19 cellular contexts compared by ENCODE assay signal in the genomic region with DNA sequence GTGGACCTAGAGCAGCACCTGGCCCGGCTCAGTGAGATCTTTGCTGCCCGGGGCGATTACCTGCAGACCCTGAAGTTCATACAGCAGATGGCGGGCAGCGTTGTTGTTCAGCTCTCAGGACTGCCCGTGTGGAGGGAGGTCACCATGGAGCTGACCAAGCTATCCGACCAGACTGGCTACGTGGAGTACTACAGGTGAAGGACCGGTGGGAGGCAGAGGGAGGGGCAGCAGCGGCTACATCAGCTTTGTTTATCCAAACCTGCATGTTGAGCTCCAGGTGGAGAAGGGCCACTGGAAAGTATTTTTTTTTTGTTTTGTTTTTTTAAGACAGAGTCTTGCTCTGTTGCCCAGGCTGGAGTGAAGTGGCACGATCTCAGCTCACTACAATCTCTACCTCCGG. TPM values are rescaled to one million over a fixed set of nuclear protein-coding genes. Genes with fewer than 3 reads are reported as not detected.
DNase-seq lines count a peak whose midpoint lies in the region; ATAC-seq, FAIRE-seq and TF ChIP-seq lines count a peak whose summit lies in the region.
"Had no signal": no experiment of that assay in that cellular context is flagged by ENCODE, and none has a peak within 500 bp of the region (broad histone marks: within the 10 kb centered on the region; RNA-seq: fewer than 3 reads in every experiment).

No MANE protein-coding gene starts in this region.

- TF ChIP-seq CTCF in RWPE2 (IDR thresholded peaks at IDR 0.05; ENCODE audit: poor library complexity, severe bottlenecking) = no peak
- TF ChIP-seq CTCF in endothelial cell (IDR thresholded peaks at IDR 0.05; ENCODE audit: unreplicated experiment) = no peak

- ATAC-seq in RWPE2 (ENCODE audit: low read depth) = no peak
- ATAC-seq in GM18907 (IDR thresholded peaks at IDR 0.05; ENCODE audit: unreplicated experiment) = no peak
- ATAC-seq: CD8-positive, alpha-beta T cell; GM12878 had no signal

- no peak overlapping the region for H3K4me3 Mint-ChIP-seq in dendritic cell treated with granulocyte-macrophage colony-stimulating factor and Interleukin-4, amounts not matched to agents 40 ng/mL and 50 ng/mL, for 4 days
- no peak overlapping the region for H3K4me3 Mint-ChIP-seq in endothelial cell (ENCODE audit: unreplicated experiment)
- H3K4me3 Mint-ChIP-seq: B cell; CD8-positive, alpha-beta T cell had no signal

- no peaks in the 10 kb centered on the region for H3K9me3 Mint-ChIP-seq in dendritic cell treated with granulocyte-macrophage colony-stimulating factor and Interleukin-4, amounts not matched to agents 40 ng/mL and 50 ng/mL, for 4 days
- no peaks in the 10 kb centered on the region for H3K9me3 Mint-ChIP-seq in endothelial cell (ENCODE audit: unreplicated experiment)
- H3K9me3 Mint-ChIP-seq: CD8-positive, alpha-beta T cell had no signal

- H3K36me3 ChIP-seq in RWPE2 (ENCODE audit: low read depth) = no peaks in the 10 kb centered on the region
- H3K36me3 ChIP-seq: HAP-1 had no signal

- H3K27ac ChIP-seq in RWPE2 (ENCODE audit: poor library complexity, severe bottlenecking) (no peak overlapping the region), substantia nigra (ENCODE audit: low read depth, low read length, poor library complexity, severe bottlenecking) (peak overlapping the region; percentile 99)
- H3K27ac ChIP-seq: BLaER1 treated with 17β-estradiol and CSF1 and Interleukin-3, amounts not matched to agents 10 nM and 100 nM; HL-60 had no signal

- peak overlapping the region; percentile 58 for H3K27ac Mint-ChIP-seq in dendritic cell treated with granulocyte-macrophage colony-stimulating factor and Interleukin-4, amounts not matched to agents 40 ng/mL and 50 ng/mL, for 4 days
- H3K27ac Mint-ChIP-seq in endothelial cell (ENCODE audit: unreplicated experiment) = no peak overlapping the region
- H3K27ac Mint-ChIP-seq: B cell; CD8-positive, alpha-beta T cell had no signal

- no peaks in the 10 kb centered on the region for H3K27me3 Mint-ChIP-seq in dendritic cell treated with granulocyte-macrophage colony-stimulating factor and Interleukin-4, amounts not matched to agents 40 ng/mL and 50 ng/mL, for 4 days
- H3K27me3 Mint-ChIP-seq in endothelial cell (ENCODE audit: unreplicated experiment) = peaks cover 4% of the 10 kb centered on the region
- H3K27me3 Mint-ChIP-seq: B cell had no signal

- no peaks in the 10 kb centered on the region for H3K9me3 ChIP-seq in RWPE2 (ENCODE audit: severe bottlenecking)
- H3K9me3 ChIP-seq: BLaER1 treated with 17β-estradiol and CSF1 and Interleukin-3, amounts not matched to agents 10 nM and 100 nM; HAP-1 had no signal

- H3K4me1 Mint-ChIP-seq in dendritic cell treated with granulocyte-macrophage colony-stimulating factor and Interleukin-4, amounts not matched to agents 40 ng/mL and 50 ng/mL, for 4 days (ENCODE audit: low read depth) = peaks cover 73% of the 10 kb centered on the region
- peaks cover 6% of the 10 kb centered on the region for H3K4me1 Mint-ChIP-seq in endothelial cell (ENCODE audit: unreplicated experiment)

- no peaks in the 10 kb centered on the region for H3K27me3 ChIP-seq in RWPE2 (ENCODE audit: insufficient read depth, poor library complexity, severe bottlenecking)
- H3K27me3 ChIP-seq: BLaER1 treated with 17β-estradiol and CSF1 and Interleukin-3, amounts not matched to agents 10 nM and 100 nM had no signal

- no peak overlapping the region for H3K4me3 ChIP-seq in RWPE2 (ENCODE audit: severe bottlenecking)
- H3K4me3 ChIP-seq: BLaER1 treated with 17β-estradiol and CSF1 and Interleukin-3, amounts not matched to agents 10 nM and 100 nM; GM12878; HAP-1 had no signal

- peaks cover 53% of the 10 kb centered on the region for H3K36me3 Mint-ChIP-seq in dendritic cell treated with granulocyte-macrophage colony-stimulating factor and Interleukin-4, amounts not matched to agents 40 ng/mL and 50 ng/mL, for 4 days (ENCODE audit: low read depth)
- no peaks in the 10 kb centered on the region for H3K36me3 Mint-ChIP-seq in endothelial cell (ENCODE audit: low read depth, unreplicated experiment)

- no peaks in the 10 kb centered on the region for H3K4me1 ChIP-seq in RWPE2 (ENCODE audit: insufficient read depth, poor library complexity, severe bottlenecking)
- H3K4me1 ChIP-seq: HAP-1 had no signal

- FAIRE-seq in urothelium cell line (lab: Jason Lieb, UNC) = peak; percentile 9
- FAIRE-seq: GM12878, GM19239, H1 had no signal

- DNase-seq in RWPE2 (ENCODE audit: low spot score) = peak; percentile 34
- no peak for DNase-seq in substantia nigra (lab: John Stamatoyannopoulos, UW)
- no peak for DNase-seq in urothelium cell line (ENCODE audit: low spot score)
- no peak for DNase-seq in endothelial cell (ENCODE audit: low spot score)
- no peak for DNase-seq in UCSD-AML1 (lab: John Stamatoyannopoulos, UW; ENCODE audit: unreplicated experiment)
- DNase-seq: Calu3; CD8-positive, alpha-beta T cell; DMS79 treated with DMSO at 0.1 percent for 48 hours had no signal

- intact Hi-C loops in dendritic cell treated with granulocyte-macrophage colony-stimulating factor and Interleukin-4, amounts not matched to agents 40 ng/mL and 50 ng/mL, for 4 days (cut with micrococcal nuclease) = no loop called here

RNA-seq across cellular contexts. Expression of a gene that starts 23.9 kb away (rescaled TPM):
- 6.8 TPM for total RNA-seq in endothelial cell (ENCODE audit: unreplicated experiment)

RNA-seq across cellular contexts. Expression of a gene that starts 33.8 kb away (rescaled TPM):
- 1,802 TPM for total RNA-seq in endothelial cell (ENCODE audit: unreplicated experiment)

RNA-seq across cellular contexts. Expression of a gene that starts 36.7 kb away (rescaled TPM):
- total RNA-seq in endothelial cell (ENCODE audit: unreplicated experiment) = not detected
- total RNA-seq: A172, B cell, Calu3, HT1080 had no signal
